Comparison of ENCODE assay signal across 17 cellular contexts in the genomic region with DNA sequence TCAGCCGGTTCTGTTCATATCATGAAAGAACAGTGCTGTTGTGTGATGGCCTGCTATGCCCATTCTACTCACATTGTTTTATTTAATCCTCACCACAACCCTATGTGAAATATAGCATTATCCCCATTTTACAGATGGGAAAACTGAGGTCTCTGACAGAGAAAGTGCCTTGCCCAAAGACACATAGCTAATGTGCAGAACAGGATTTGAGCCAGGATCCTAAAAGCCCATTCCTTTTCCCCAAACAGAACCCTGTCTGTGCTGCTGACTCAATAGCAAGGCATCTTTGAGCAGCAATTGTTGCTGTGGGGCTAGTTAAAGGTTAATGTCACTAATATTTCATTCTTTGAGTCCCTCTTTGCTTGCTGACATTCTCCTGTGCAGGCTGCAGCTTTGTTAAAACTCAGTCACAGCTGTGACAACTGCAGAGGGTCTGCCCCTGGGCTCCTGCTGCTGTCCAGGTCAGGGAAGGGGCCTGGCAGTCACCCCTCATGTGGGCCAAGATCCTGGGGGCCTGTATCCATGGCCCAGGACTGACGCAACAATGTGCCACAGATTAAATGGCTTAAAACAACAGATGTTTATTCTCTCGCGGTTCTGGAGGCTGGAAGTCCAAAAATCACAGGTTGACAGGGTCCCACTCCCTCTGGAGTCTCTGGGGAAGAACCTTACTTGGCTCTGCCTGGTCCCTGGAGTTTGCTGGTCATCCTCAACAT. TPM values are rescaled to one million over a fixed set of nuclear protein-coding genes. Genes with fewer than 3 reads are reported as not detected.
DNase-seq lines count a peak whose midpoint lies in the region; ATAC-seq and TF ChIP-seq lines count a peak whose summit lies in the region.
"Had no signal": no experiment of that assay in that cellular context is flagged by ENCODE, and none has a peak within 500 bp of the region (broad histone marks: within the 10 kb centered on the region; RNA-seq: fewer than 3 reads in every experiment).

No MANE protein-coding gene starts in this region.

- H3K4me1 ChIP-seq in mesenchymal stem cell (ENCODE audit: control insufficient read depth, insufficient read depth, low read depth, low read length) = peaks cover 10% of the 10 kb centered on the region
- H3K4me1 ChIP-seq in stomach smooth muscle (ENCODE audit: control insufficient read depth, insufficient read depth, low read length) = peaks cover 41% of the 10 kb centered on the region

- TF ChIP-seq CTCF in endothelial cell (IDR thresholded peaks at IDR 0.05; ENCODE audit: unreplicated experiment) (no peak), GM13976 (IDR thresholded peaks at IDR 0.05; ENCODE audit: borderline replicate concordance, control extremely low read depth, extremely low read depth, insufficient read depth, missing control alignments) (no peak)

- peak overlapping the region; percentile 36 for H3K27ac ChIP-seq in mesenchymal stem cell (ENCODE audit: low read length, poor library complexity, severe bottlenecking)
- peak overlapping the region; percentile 24 for H3K27ac ChIP-seq in stomach smooth muscle (ENCODE audit: low read length)

- H3K18ac ChIP-seq in mesenchymal stem cell (ENCODE audit: low read depth in 1 of 2, low read length in 2 of 2) = no peak overlapping the region

- H2BK15ac ChIP-seq in mesenchymal stem cell (ENCODE audit: low read depth, poor library complexity, severe bottlenecking) = peak overlapping the region; percentile 33

- no peaks in the 10 kb centered on the region for H3K9me3 Mint-ChIP-seq in endothelial cell (ENCODE audit: unreplicated experiment)
- H3K9me3 Mint-ChIP-seq: CD4-positive, alpha-beta T cell had no signal

- H3K9ac ChIP-seq in mesenchymal stem cell (ENCODE audit: low read length) (no peak overlapping the region), stomach smooth muscle (ENCODE audit: low read length in 2 of 2) (no peak overlapping the region)

- H3K4me2 ChIP-seq in mesenchymal stem cell (ENCODE audit: low read length, poor library complexity, severe bottlenecking) = no peak overlapping the region

- DNase-seq in HK-2 (ENCODE audit: unreplicated experiment) (peak; percentile 41), endothelial cell (ENCODE audit: low spot score) (no peak), mesenchymal stem cell (no peak), GM13976 (ENCODE audit: low spot score) (no peak)
- DNase-seq: BE2C; Calu3; CD4-positive, alpha-beta T cell; DMS53; Karpas-422; MM.1S; NCI-H1105; NCI-H1694; NCI-H226; NCI-H526 had no signal

- no peak overlapping the region for H2AFZ ChIP-seq in mesenchymal stem cell (ENCODE audit: low read depth, low read length)

- peak overlapping the region in 1 of 2 experiments; percentile 21 for H2BK12ac ChIP-seq in mesenchymal stem cell (ENCODE audit: low read length in 2 of 2)

- WGBS in mesenchymal stem cell = 90% methylated on average over 4 of the region's 4 CpGs

- H3K27me3 Mint-ChIP-seq in endothelial cell (ENCODE audit: unreplicated experiment) = peaks cover 1% of the 10 kb centered on the region

- ATAC-seq in GM21529 (IDR thresholded peaks at IDR 0.05; ENCODE audit: unreplicated experiment) (no peak), GM18505 (IDR thresholded peaks at IDR 0.05; ENCODE audit: unreplicated experiment) (no peak)

- H4K91ac ChIP-seq in mesenchymal stem cell (ENCODE audit: low read length) = no peak overlapping the region

- H3K9me3 ChIP-seq in mesenchymal stem cell (ENCODE audit: control insufficient read depth, low read length) (no peaks in the 10 kb centered on the region), stomach smooth muscle (ENCODE audit: control insufficient read depth in 2 of 2, low read length in 2 of 2) (no peaks in the 10 kb centered on the region)
- H3K9me3 ChIP-seq: BE2C had no signal

- TF ChIP-seq POLR2A in GM18505 (IDR thresholded peaks at IDR 0.05; ENCODE audit: borderline replicate concordance, extremely low read depth, insufficient read depth, insufficient read length) = no peak

- H3K14ac ChIP-seq in mesenchymal stem cell (ENCODE audit: low read length in 2 of 2) = no peak overlapping the region

- peak overlapping the region; percentile 48 for H3K27ac Mint-ChIP-seq in endothelial cell (ENCODE audit: unreplicated experiment)
- H3K27ac Mint-ChIP-seq: CD4-positive, alpha-beta T cell had no signal

- no peak overlapping the region for H3K4me3 Mint-ChIP-seq in endothelial cell (ENCODE audit: unreplicated experiment)
- H3K4me3 Mint-ChIP-seq: CD4-positive, alpha-beta T cell had no signal

- no peak overlapping the region for H3K23ac ChIP-seq in mesenchymal stem cell (ENCODE audit: low read length in 2 of 2)

- no peaks in the 10 kb centered on the region for H3K4me1 Mint-ChIP-seq in endothelial cell (ENCODE audit: unreplicated experiment)

- H3K36me3 ChIP-seq in mesenchymal stem cell (ENCODE audit: control insufficient read depth in 1 of 2, insufficient read depth in 2 of 2, low read depth in 1 of 2, low read length in 2 of 2) (no peaks in the 10 kb centered on the region), stomach smooth muscle (ENCODE audit: control insufficient read depth in 2 of 2, insufficient read depth in 2 of 2, low read length in 2 of 2) (peaks cover 0 to 2% of the 10 kb centered on the region in 2 donors)
- H3K36me3 ChIP-seq: BE2C had no signal

- H4K8ac ChIP-seq in mesenchymal stem cell (ENCODE audit: low read length) = no peak overlapping the region

- no peaks in the 10 kb centered on the region for H3K79me1 ChIP-seq in mesenchymal stem cell (replicated peaks; ENCODE audit: low read length, poor library complexity, severe bottlenecking)

- no peaks in the 10 kb centered on the region for H3K36me3 Mint-ChIP-seq in endothelial cell (ENCODE audit: low read depth, unreplicated experiment)

- H2BK120ac ChIP-seq in mesenchymal stem cell (ENCODE audit: low read depth, low read length) = no peak overlapping the region

- H3K27me3 ChIP-seq in mesenchymal stem cell (ENCODE audit: control insufficient read depth in 1 of 2, insufficient read depth in 1 of 2, low read length in 2 of 2) = peaks cover 0 to 36% of the 10 kb centered on the region in 2 experiments
- H3K27me3 ChIP-seq in stomach smooth muscle (ENCODE audit: control insufficient read depth in 1 of 2, insufficient read depth in 2 of 2, low read length in 2 of 2) = no peaks in the 10 kb centered on the region
- H3K27me3 ChIP-seq: BE2C had no signal

- peak overlapping the region; percentile 35 for H2BK5ac ChIP-seq in mesenchymal stem cell (ENCODE audit: low read depth, low read length, poor library complexity, severe bottlenecking)

- H3K4me3 ChIP-seq in mesenchymal stem cell (ENCODE audit: insufficient read depth in 1 of 2, low read depth in 1 of 2, low read length in 2 of 2) = no peak overlapping the region
- H3K4me3 ChIP-seq in stomach smooth muscle (ENCODE audit: low read length in 2 of 2) = no peak overlapping the region

- in situ Hi-C loops in GM13976 (cut with MboI; ENCODE audit: low sequenced_read_pairs, unreplicated experiment) = no loop called here

- no peak overlapping the region for H3K4ac ChIP-seq in mesenchymal stem cell (ENCODE audit: low read depth in 1 of 2, low read length in 2 of 2)

- no peak overlapping the region for H2AK5ac ChIP-seq in mesenchymal stem cell (ENCODE audit: low read length, severe bottlenecking)

RNA-seq across cellular contexts. Expression of a gene that starts 40.4 kb away (rescaled TPM):
- 0.77 TPM for total RNA-seq in endothelial cell (ENCODE audit: unreplicated experiment)
- 60.2 TPM for polyA plus RNA-seq in mesenchymal stem cell (2013, experiment 1 of 2)
- 57.6 TPM for polyA plus RNA-seq in mesenchymal stem cell (2013, experiment 2 of 2)
